9 cellular contexts compared by ENCODE assay signal in the genomic region with DNA sequence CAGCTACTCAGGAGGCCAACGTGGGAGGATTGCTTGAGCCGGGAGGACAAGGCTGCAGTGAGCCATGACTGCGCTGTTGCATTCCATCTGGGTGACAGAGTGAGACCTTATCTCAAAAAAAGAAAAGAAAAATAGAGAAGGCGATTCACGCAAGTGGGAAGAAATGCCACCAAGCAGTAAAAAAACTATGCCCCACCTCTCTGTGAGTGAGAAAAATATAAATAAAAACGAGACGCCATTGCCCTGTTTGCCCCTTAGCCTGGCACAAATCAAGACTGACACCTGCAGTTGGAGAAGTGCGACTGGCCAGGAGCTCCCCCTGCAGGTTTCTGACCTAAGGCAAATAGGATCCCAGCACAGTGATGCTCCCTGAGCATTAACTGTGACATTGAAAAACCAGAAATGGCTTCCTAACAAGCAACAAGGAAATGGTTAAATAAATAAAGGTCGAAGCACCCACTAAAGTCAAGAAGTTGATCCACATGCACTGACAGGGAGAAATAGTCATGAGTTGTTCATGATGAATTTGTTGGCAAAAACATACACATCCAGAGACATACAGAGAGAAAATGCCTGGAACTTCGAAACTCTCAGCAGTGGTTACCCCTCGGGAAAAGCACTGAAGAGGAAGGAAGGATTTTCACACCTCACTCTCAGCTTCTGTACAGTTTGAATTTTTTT. TPM values are rescaled to one million over a fixed set of nuclear protein-coding genes. Genes with fewer than 3 reads are reported as not detected.
DNase-seq lines count a peak whose midpoint lies in the region; ATAC-seq and TF ChIP-seq lines count a peak whose summit lies in the region.
"Had no signal": no experiment of that assay in that cellular context is flagged by ENCODE, and none has a peak within 500 bp of the region (broad histone marks: within the 10 kb centered on the region; RNA-seq: fewer than 3 reads in every experiment).

No MANE protein-coding gene starts in this region.

- H3K27me3 ChIP-seq in GM23338 (ENCODE audit: insufficient read depth): no peaks in the 10 kb centered on the region
- H3K27me3 ChIP-seq in PC-9 (ENCODE audit: insufficient read depth, low read depth): peaks cover 34% of the 10 kb centered on the region; the same call in 1 of the 2 replicates
- H3K27me3 ChIP-seq in hepatocyte: peaks cover 3% of the 10 kb centered on the region
- H3K27me3 ChIP-seq in suprapubic skin: no peaks in the 10 kb centered on the region

- H3F3A ChIP-seq in GM23338 (replicated peaks; ENCODE audit: low read depth): no peaks in the 10 kb centered on the region
- H3F3A ChIP-seq in PC-9 (ENCODE audit: insufficient read depth, low read depth): no peaks in the 10 kb centered on the region

- H3K9me2 ChIP-seq in GM23338 (ENCODE audit: insufficient read depth) (no peaks in the 10 kb centered on the region), PC-9 (ENCODE audit: insufficient read depth) (no peaks in the 10 kb centered on the region), hepatocyte (replicated peaks; ENCODE audit: insufficient read depth) (no peaks in the 10 kb centered on the region)

- H3K4me3 ChIP-seq in GM23338: no peak overlapping the region
- no peak overlapping the region for H3K4me3 ChIP-seq in PC-9
- H3K4me3 ChIP-seq in hepatocyte: no peak overlapping the region
- no peak overlapping the region for H3K4me3 ChIP-seq in suprapubic skin

- H3K36me3 ChIP-seq in GM23338 (ENCODE audit: insufficient read depth): no peaks in the 10 kb centered on the region
- no peaks in the 10 kb centered on the region for H3K36me3 ChIP-seq in PC-9 (ENCODE audit: low read depth)
- no peaks in the 10 kb centered on the region for H3K36me3 ChIP-seq in hepatocyte (replicated peaks; ENCODE audit: insufficient read depth, low read depth)
- no peaks in the 10 kb centered on the region for H3K36me3 ChIP-seq in suprapubic skin

- CTCF ChIA-PET in Calu3 (lab: Charles Lee) (interaction anchor here (0.6 to 1.6 kb wide), 9 partner anchors 8 to 1459 kb away, joined by 3 to 6 read pairs (median 3); no protein-coding TSS in a partner anchor), PC-9 (lab: Charles Lee) (no interaction called here)

- TF ChIP-seq EP300 in suprapubic skin (IDR thresholded peaks at IDR 0.05): no peak

- intact Hi-C loops in Calu3 (cut with micrococcal nuclease; ENCODE audit: unreplicated experiment): loop anchor here (2.0 kb wide), 1 partner anchor 60 kb away; no protein-coding TSS in a partner anchor
- intact Hi-C loops in PC-9 (cut with micrococcal nuclease; ENCODE audit: unreplicated experiment): no loop called here

- H3K9me3 ChIP-seq in PC-9 (ENCODE audit: insufficient read depth, low read depth) (no peaks in the 10 kb centered on the region), hepatocyte (ENCODE audit: low read depth) (no peaks in the 10 kb centered on the region), suprapubic skin (no peaks in the 10 kb centered on the region)

- H2AFZ ChIP-seq in GM23338 (no peak overlapping the region), PC-9 (no peak overlapping the region), hepatocyte (no peak overlapping the region)

- H3K79me2 ChIP-seq in GM23338 (replicated peaks; ENCODE audit: insufficient read depth) (no peaks in the 10 kb centered on the region), PC-9 (ENCODE audit: low read depth) (no peaks in the 10 kb centered on the region), hepatocyte (no peaks in the 10 kb centered on the region)

- peaks cover 35% of the 10 kb centered on the region for H3K27me3 Mint-ChIP-seq in Calu3 (ENCODE audit: unreplicated experiment)
- peaks cover 7% of the 10 kb centered on the region for H3K27me3 Mint-ChIP-seq in GM23338 (ENCODE audit: insufficient read depth, low read depth, poor library complexity)
- peaks cover 4 to 6% (median 5%) of the 10 kb centered on the region in 3 donors for H3K27me3 Mint-ChIP-seq in immature natural killer cell (ENCODE audit: low read depth in 3 of 3)

- H3K4me2 ChIP-seq in GM23338 (no peak overlapping the region), PC-9 (no peak overlapping the region), hepatocyte (no peak overlapping the region)

- H3K4me1 ChIP-seq in GM23338 (ENCODE audit: insufficient read depth): no peaks in the 10 kb centered on the region
- H3K4me1 ChIP-seq in PC-9 (replicated peaks; ENCODE audit: insufficient read depth): no peaks in the 10 kb centered on the region
- H3K4me1 ChIP-seq in hepatocyte (ENCODE audit: insufficient read depth): no peaks in the 10 kb centered on the region
- no peaks in the 10 kb centered on the region for H3K4me1 ChIP-seq in suprapubic skin

- H3K4me1 Mint-ChIP-seq in Calu3 (ENCODE audit: low read depth, unreplicated experiment): peaks cover 10% of the 10 kb centered on the region
- H3K4me1 Mint-ChIP-seq in GM23338: no peaks in the 10 kb centered on the region
- H3K4me1 Mint-ChIP-seq in immature natural killer cell: no peaks in the 10 kb centered on the region

- TF ChIP-seq POLR2A in GM18505 (IDR thresholded peaks at IDR 0.05; ENCODE audit: borderline replicate concordance, extremely low read depth, insufficient read depth, insufficient read length) (no peak), suprapubic skin (IDR thresholded peaks at IDR 0.05) (no peak)

- H3K9me3 Mint-ChIP-seq in Calu3 (ENCODE audit: low read depth, unreplicated experiment): no peaks in the 10 kb centered on the region
- H3K9me3 Mint-ChIP-seq in GM23338: no peaks in the 10 kb centered on the region
- no peaks in the 10 kb centered on the region for H3K9me3 Mint-ChIP-seq in immature natural killer cell

- DNase-seq in Calu3: peak; percentile 72
- peak; percentile 80 for DNase-seq in GM23338 (ENCODE audit: low spot score)
- DNase-seq in PC-9: peak in 1 of 2 experiments; percentile 1
- peak; percentile 50 for DNase-seq in hepatocyte (ENCODE audit: low spot score)
- no peak for DNase-seq in immature natural killer cell
- no peak for DNase-seq in foreskin melanocyte
- DNase-seq in suprapubic skin (ENCODE audit: low spot score in 2 of 2): no peak

- BruUV-seq in Calu3 (replicated peaks; lab: Mats Ljungman, UMichigan) (no TSS peak), PC-9 (replicated peaks; lab: Mats Ljungman, UMichigan) (no TSS peak)

- POLR2A ChIA-PET in PC-9 (lab: Charles Lee; ENCODE audit: unreplicated experiment): no interaction called here

- TF ChIP-seq CTCF in Calu3 (IDR thresholded peaks at IDR 0.05; ENCODE audit: unreplicated experiment) (peak; percentile 43), GM23338 (conservative IDR thresholded peaks at IDR 0.05; ENCODE audit: low read depth in 2 of 2) (peak; percentile 76 to 78), PC-9 (conservative IDR thresholded peaks at IDR 0.05) (peak; percentile 46; the same call in 1 of the 2 replicates), hepatocyte (IDR thresholded peaks at IDR 0.05; ENCODE audit: poor library complexity) (peak; percentile 53), suprapubic skin (IDR thresholded peaks at IDR 0.05) (peak in 1 of 2 donors; percentile 11)

- ATAC-seq in GM23338: peak; percentile 96
- no peak for ATAC-seq in GM18505 (IDR thresholded peaks at IDR 0.05; ENCODE audit: unreplicated experiment)

- no peak overlapping the region for H3K27ac Mint-ChIP-seq in Calu3 (ENCODE audit: unreplicated experiment)
- no peak overlapping the region for H3K27ac Mint-ChIP-seq in GM23338
- no peak overlapping the region for H3K27ac Mint-ChIP-seq in immature natural killer cell

- no peaks in the 10 kb centered on the region for H4K20me1 ChIP-seq in GM23338 (replicated peaks; ENCODE audit: insufficient read depth)
- H4K20me1 ChIP-seq in PC-9 (ENCODE audit: insufficient read depth): no peaks in the 10 kb centered on the region
- no peaks in the 10 kb centered on the region for H4K20me1 ChIP-seq in hepatocyte (ENCODE audit: insufficient read depth, poor library complexity, severe bottlenecking)

- H3K27ac ChIP-seq in GM23338 (ENCODE audit: low read depth) (no peak overlapping the region), PC-9 (no peak overlapping the region), hepatocyte (no peak overlapping the region), suprapubic skin (no peak overlapping the region)
- H3K27ac ChIP-seq: epithelial cell of prostate had no signal

- H3K4me3 Mint-ChIP-seq in Calu3 (ENCODE audit: low read depth, unreplicated experiment): peak overlapping the region; percentile 37
- no peak overlapping the region for H3K4me3 Mint-ChIP-seq in GM23338
- no peak overlapping the region for H3K4me3 Mint-ChIP-seq in immature natural killer cell

- no peaks in the 10 kb centered on the region for H3K36me3 Mint-ChIP-seq in Calu3 (ENCODE audit: insufficient read depth, unreplicated experiment)
- no peaks in the 10 kb centered on the region for H3K36me3 Mint-ChIP-seq in GM23338 (ENCODE audit: low read depth)
- H3K36me3 Mint-ChIP-seq in immature natural killer cell: no peaks in the 10 kb centered on the region

- 42% methylated on average over 11 of the region's 11 CpGs for WGBS in hepatocyte (ENCODE audit: low lambda C conversion rate, missing lambda C conversion rate)
- WGBS in suprapubic skin: 44% methylated on average over 11 of the region's 11 CpGs

TF ChIP-seq in GM23338, 12 proteins besides CTCF, POLR2A, EP300 and RAD21 (continues in another document):
- TF ChIP-seq ZNF114 (CRISPR knock-in tag; IDR thresholded peaks at IDR 0.05): no peak
- TF ChIP-seq, protein P1, sequence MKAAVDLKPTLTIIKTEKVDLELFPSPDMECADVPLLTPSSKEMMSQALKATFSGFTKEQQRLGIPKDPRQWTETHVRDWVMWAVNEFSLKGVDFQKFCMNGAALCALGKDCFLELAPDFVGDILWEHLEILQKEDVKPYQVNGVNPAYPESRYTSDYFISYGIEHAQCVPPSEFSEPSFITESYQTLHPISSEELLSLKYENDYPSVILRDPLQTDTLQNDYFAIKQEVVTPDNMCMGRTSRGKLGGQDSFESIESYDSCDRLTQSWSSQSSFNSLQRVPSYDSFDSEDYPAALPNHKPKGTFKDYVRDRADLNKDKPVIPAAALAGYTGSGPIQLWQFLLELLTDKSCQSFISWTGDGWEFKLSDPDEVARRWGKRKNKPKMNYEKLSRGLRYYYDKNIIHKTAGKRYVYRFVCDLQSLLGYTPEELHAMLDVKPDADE (IDR thresholded peaks at IDR 0.05): no peak

RNA-seq across cellular contexts. Expression of gene GSC, which starts 21.1 kb away (rescaled TPM):
- not detected in 2 replicates for total RNA-seq in Calu3 (2022)
- total RNA-seq in GM23338 (2014; rRNA removed; shearing (Covaris generic)): 0.97 TPM in 1 of 2 replicates, not detected in the other
- 0.27 and 0.35 TPM in 2 replicates for polyA plus RNA-seq in GM23338 (2016; fragmentation: Nextera tagmentation; extraction: Ambion mirVana)
- total RNA-seq in PC-9 (2021): not detected in 2 replicates
- total RNA-seq in hepatocyte: 0.17 TPM in 1 of 2 replicates, not detected in the other
- polyA plus RNA-seq in hepatocyte: 0.30 TPM in 1 of 2 replicates, not detected in the other
- polyA plus RNA-seq in immature natural killer cell: not detected
- 1 to 10 TPM in 1 of 4 donors, not detected in 3; 1.6 TPM for total RNA-seq in suprapubic skin

Comparison
In these comparisons a context has a peak if more than half of its experiments do, and no peak if none do; other contexts are left out.
1. DNase-seq: peak in Calu3 (single experiment), GM23338 (single experiment) and hepatocyte (single experiment); none in immature natural killer cell (0 of 3), foreskin melanocyte (single experiment) and suprapubic skin (0 of 2).